Comparison of ENCODE assay signal across 8 cellular contexts in the genomic region with DNA sequence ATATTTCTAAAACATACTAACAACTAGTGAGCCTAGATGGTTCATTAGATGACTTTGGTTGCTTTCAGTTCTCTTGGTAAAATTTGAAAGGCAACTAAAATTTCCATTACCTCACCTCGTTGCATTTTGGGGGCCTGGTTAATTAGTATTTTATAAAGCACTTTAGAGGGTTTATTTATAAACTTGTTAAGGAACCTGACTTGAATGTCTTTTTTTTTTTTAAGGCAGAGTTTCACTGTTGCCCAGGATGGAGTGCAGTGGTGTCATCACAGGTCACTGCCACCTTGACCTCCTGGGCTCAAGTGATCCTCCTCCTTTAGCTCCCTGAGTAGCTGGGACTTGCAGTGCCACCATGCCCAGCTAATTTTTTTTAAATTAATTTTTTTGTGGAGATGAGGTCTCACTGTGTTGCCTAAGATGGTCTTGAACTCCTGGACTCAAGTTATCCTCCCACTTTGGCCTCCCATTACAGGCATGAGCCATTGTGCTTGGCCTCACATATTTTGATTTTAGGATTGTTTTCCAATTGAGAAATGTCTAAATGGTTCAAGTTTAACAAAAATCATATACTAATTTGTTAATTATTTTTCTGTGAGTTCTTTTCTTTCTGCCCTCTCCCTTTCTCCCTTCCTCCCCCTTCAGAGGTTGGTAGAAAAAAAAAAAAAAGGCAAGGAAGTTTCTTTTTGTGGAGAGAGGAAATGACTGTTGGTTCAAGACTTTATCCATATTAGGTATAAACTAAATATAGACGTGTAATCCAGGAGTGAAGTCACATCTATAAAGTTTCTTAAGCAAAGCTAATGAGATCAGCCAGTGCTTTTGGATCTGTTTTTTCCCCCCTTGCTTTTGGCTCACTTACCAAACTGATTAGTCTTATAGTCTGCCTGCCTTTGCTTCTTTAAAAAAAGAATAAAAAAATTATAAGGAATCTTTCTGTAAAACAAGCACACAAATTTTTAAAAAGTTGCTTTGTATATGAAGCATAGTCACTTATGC. TPM values are rescaled to one million over a fixed set of nuclear protein-coding genes. Genes with fewer than 3 reads are reported as not detected.
DNase-seq lines count a peak whose midpoint lies in the region; ATAC-seq and TF ChIP-seq lines count a peak whose summit lies in the region.

No MANE protein-coding gene starts in this region.

- intact Hi-C loops in activated CD4-positive, alpha-beta T cell treated with anti-CD3 and anti-CD28 coated beads for 36 hours (cut with DNase I, micrococcal nuclease): no loop called here

- H3K36me3 ChIP-seq in Karpas-422 (ENCODE audit: insufficient read depth, low read length) (no peaks in the 10 kb centered on the region), mesenchymal stem cell (ENCODE audit: control insufficient read depth in 1 of 2, insufficient read depth in 2 of 2, low read depth in 1 of 2, low read length in 2 of 2) (peaks cover 7 to 8% of the 10 kb centered on the region in 2 experiments)

- H4K20me1 ChIP-seq in Karpas-422 (ENCODE audit: insufficient read depth, low read depth, low read length): no peaks in the 10 kb centered on the region

- 83% methylated on average over 1 of the region's 2 CpGs for WGBS in mesenchymal stem cell

- peaks cover 10% of the 10 kb centered on the region for H3K4me1 Mint-ChIP-seq in activated CD4-positive, alpha-beta T cell treated with anti-CD3 and anti-CD28 coated beads for 36 hours

- CTCF ChIA-PET in AG04449 (lab: Yijun Ruan, JAX): interaction anchor here (0.8 to 3.1 kb wide), 5 partner anchors 8 to 162 kb away, joined by 3 to 15 read pairs (median 4); a partner anchor contains a TSS
- CTCF ChIA-PET in activated CD4-positive, alpha-beta T cell treated with anti-CD3 and anti-CD28 coated beads for 36 hours (lab: Charles Lee): interaction anchor here (0.6 to 1.3 kb wide), 3 partner anchors 61 to 183 kb away, joined by 3 to 4 read pairs (median 3); no protein-coding TSS in a partner anchor

- H2AFZ ChIP-seq in Karpas-422 (ENCODE audit: low read length): no peak overlapping the region
- no peak overlapping the region for H2AFZ ChIP-seq in mesenchymal stem cell (ENCODE audit: low read depth, low read length)

- POLR2A ChIA-PET in AG04449 (lab: Yijun Ruan, JAX): interaction anchor here (0.7 to 5.5 kb wide), 3 partner anchors 18 to 24 kb away, joined by 3 to 28 read pairs (median 5); a partner anchor contains a TSS
- POLR2A ChIA-PET in activated CD4-positive, alpha-beta T cell treated with anti-CD3 and anti-CD28 coated beads for 36 hours (lab: Charles Lee): interaction anchor here (0.5 kb wide), 1 partner anchor 42 kb away, joined by 3 read pairs; no protein-coding TSS in a partner anchor

- peak overlapping the region; percentile 66 to 85 for H3K18ac ChIP-seq in mesenchymal stem cell (ENCODE audit: low read depth in 1 of 2, low read length in 2 of 2)

- H3K4me1 ChIP-seq in Karpas-422 (ENCODE audit: low read length) (peaks cover 74% of the 10 kb centered on the region), mesenchymal stem cell (ENCODE audit: control insufficient read depth, insufficient read depth, low read depth, low read length) (peaks cover 14% of the 10 kb centered on the region)

- H3K4me3 Mint-ChIP-seq in activated CD4-positive, alpha-beta T cell treated with anti-CD3 and anti-CD28 coated beads for 36 hours: no peak overlapping the region

- H2BK120ac ChIP-seq in mesenchymal stem cell (ENCODE audit: low read depth, low read length): peak overlapping the region; percentile 93

- H4K91ac ChIP-seq in mesenchymal stem cell (ENCODE audit: low read length): peak overlapping the region; percentile 67

- H4K8ac ChIP-seq in mesenchymal stem cell (ENCODE audit: low read length): no peak overlapping the region

- H3K27me3 Mint-ChIP-seq in activated CD4-positive, alpha-beta T cell treated with anti-CD3 and anti-CD28 coated beads for 36 hours: no peaks in the 10 kb centered on the region

- no peaks in the 10 kb centered on the region for H3K9me2 ChIP-seq in Karpas-422 (replicated peaks; ENCODE audit: insufficient read depth, low read length)

- H3K9me3 Mint-ChIP-seq in activated CD4-positive, alpha-beta T cell treated with anti-CD3 and anti-CD28 coated beads for 36 hours (ENCODE audit: low read depth): no peaks in the 10 kb centered on the region

- H3K14ac ChIP-seq in mesenchymal stem cell (ENCODE audit: low read length in 2 of 2): no peak overlapping the region

- H2BK5ac ChIP-seq in mesenchymal stem cell (ENCODE audit: low read depth, low read length, poor library complexity, severe bottlenecking): peak overlapping the region; percentile 95

- H3K4me3 ChIP-seq in AG04449 (ENCODE audit: low read depth, low read length) (no peak overlapping the region), Karpas-422 (ENCODE audit: low read length) (no peak overlapping the region), cardiac fibroblast (replicated peaks in 1 of 2; ENCODE audit: low read depth in 2 of 2, low read length in 2 of 2) (no peak overlapping the region), mesenchymal stem cell (ENCODE audit: insufficient read depth in 1 of 2, low read depth in 1 of 2, low read length in 2 of 2) (no peak overlapping the region)

- H3K4ac ChIP-seq in mesenchymal stem cell (ENCODE audit: low read depth in 1 of 2, low read length in 2 of 2): peak overlapping the region in 1 of 2 experiments; percentile 82

- no peak overlapping the region for H3K9ac ChIP-seq in Karpas-422 (ENCODE audit: low read length)
- peak overlapping the region; percentile 86 for H3K9ac ChIP-seq in mesenchymal stem cell (ENCODE audit: low read length)

- H3K27ac ChIP-seq in Karpas-422 (ENCODE audit: low read length) (peak overlapping the region; percentile 63), mesenchymal stem cell (ENCODE audit: low read length, poor library complexity, severe bottlenecking) (peak overlapping the region; percentile 99)

- TF ChIP-seq CTCF in AG04449 (IDR thresholded peaks at IDR 0.05; ENCODE audit: insufficient read depth, low read length, missing control alignments) (no peak), cardiac fibroblast (IDR thresholded peaks at IDR 0.05; ENCODE audit: low read depth, low read length) (no peak)

- peaks cover 98% of the 10 kb centered on the region for H3K79me2 ChIP-seq in Karpas-422 (ENCODE audit: low read length)

- DNase-seq in AG04449 (ENCODE audit: low read depth, low spot score) (peak; percentile 94), Karpas-422 (peak; percentile 65), cardiac fibroblast (ENCODE audit: low read depth in 2 of 2) (peak; percentile 95 to 98), mesenchymal stem cell (peak; percentile 97), germinal center (ENCODE audit: low spot score) (no peak), SK-N-DZ (ENCODE audit: low spot score) (no peak)
- DNase-seq in activated CD4-positive, alpha-beta T cell treated with anti-CD3 and anti-CD28 coated beads for 36 hours: no peak

- H3K27me3 ChIP-seq in Karpas-422 (ENCODE audit: low read length) (no peaks in the 10 kb centered on the region), mesenchymal stem cell (ENCODE audit: control insufficient read depth in 1 of 2, insufficient read depth in 1 of 2, low read length in 2 of 2) (no peaks in the 10 kb centered on the region)

- no peaks in the 10 kb centered on the region for H3K9me3 ChIP-seq in Karpas-422 (ENCODE audit: low read length)
- H3K9me3 ChIP-seq in mesenchymal stem cell (ENCODE audit: control insufficient read depth, low read length): no peaks in the 10 kb centered on the region

- no peak for ATAC-seq in HG03378 (IDR thresholded peaks at IDR 0.05; ENCODE audit: unreplicated experiment)
- no peak for ATAC-seq in activated CD4-positive, alpha-beta T cell treated with anti-CD3 and anti-CD28 coated beads for 36 hours

- H2BK12ac ChIP-seq in mesenchymal stem cell (ENCODE audit: low read length in 2 of 2): peak overlapping the region; percentile 92 to 96

- H3K36me3 Mint-ChIP-seq in activated CD4-positive, alpha-beta T cell treated with anti-CD3 and anti-CD28 coated beads for 36 hours (ENCODE audit: low read depth): no peaks in the 10 kb centered on the region

- H3K79me1 ChIP-seq in mesenchymal stem cell (replicated peaks; ENCODE audit: low read length, poor library complexity, severe bottlenecking): no peaks in the 10 kb centered on the region

- peak overlapping the region; percentile 18 for H3K4me2 ChIP-seq in Karpas-422 (ENCODE audit: low read depth, low read length, poor library complexity, severe bottlenecking)
- H3K4me2 ChIP-seq in mesenchymal stem cell (ENCODE audit: low read length, poor library complexity, severe bottlenecking): peak overlapping the region; percentile 28

- no peak overlapping the region for H3K23ac ChIP-seq in mesenchymal stem cell (ENCODE audit: low read length in 2 of 2)

- peak overlapping the region; percentile 99 for H2AK5ac ChIP-seq in mesenchymal stem cell (ENCODE audit: low read length, severe bottlenecking)

- peak overlapping the region; percentile 50 for H2BK15ac ChIP-seq in mesenchymal stem cell (ENCODE audit: low read depth, poor library complexity, severe bottlenecking)

- no peak overlapping the region for H3K27ac Mint-ChIP-seq in activated CD4-positive, alpha-beta T cell treated with anti-CD3 and anti-CD28 coated beads for 36 hours

RNA-seq across cellular contexts. Expression of a gene that starts 24.7 kb away (rescaled TPM):
- total RNA-seq in Karpas-422 (2014; rRNA removed; shearing (Covaris generic); ENCODE audit: low replicate concordance): 49.1 and 87.4 TPM in 2 replicates
- polyA plus RNA-seq in mesenchymal stem cell (2013, experiment 1 of 2): 212 TPM
- 219 TPM for polyA plus RNA-seq in mesenchymal stem cell (2013, experiment 2 of 2)
- total RNA-seq in activated CD4-positive, alpha-beta T cell treated with anti-CD3 and anti-CD28 coated beads for 36 hours: 10 to 100 TPM; 29.8 to 33.1 TPM
- 81.1 and 81.9 TPM in 2 replicates for polyA plus RNA-seq in SK-N-DZ (2014; cell fraction: cytosol; rRNA removed)
- polyA plus RNA-seq in SK-N-DZ (2014; cell fraction: nucleus; rRNA removed): 29.8 and 49.4 TPM in 2 replicates

Comparison
In these comparisons a context has a peak if more than half of its experiments do, and no peak if none do; other contexts are left out.
1. DNase-seq: peak in AG04449 (single experiment), Karpas-422 (single experiment), cardiac fibroblast (2 of 2) and mesenchymal stem cell (single experiment); none in germinal center (single experiment), activated CD4-positive, alpha-beta T cell treated with anti-CD3 and anti-CD28 coated beads for 36 hours (single experiment) and SK-N-DZ (single experiment).